1 cellular context compared by ENCODE assay signal in the genomic region with DNA sequence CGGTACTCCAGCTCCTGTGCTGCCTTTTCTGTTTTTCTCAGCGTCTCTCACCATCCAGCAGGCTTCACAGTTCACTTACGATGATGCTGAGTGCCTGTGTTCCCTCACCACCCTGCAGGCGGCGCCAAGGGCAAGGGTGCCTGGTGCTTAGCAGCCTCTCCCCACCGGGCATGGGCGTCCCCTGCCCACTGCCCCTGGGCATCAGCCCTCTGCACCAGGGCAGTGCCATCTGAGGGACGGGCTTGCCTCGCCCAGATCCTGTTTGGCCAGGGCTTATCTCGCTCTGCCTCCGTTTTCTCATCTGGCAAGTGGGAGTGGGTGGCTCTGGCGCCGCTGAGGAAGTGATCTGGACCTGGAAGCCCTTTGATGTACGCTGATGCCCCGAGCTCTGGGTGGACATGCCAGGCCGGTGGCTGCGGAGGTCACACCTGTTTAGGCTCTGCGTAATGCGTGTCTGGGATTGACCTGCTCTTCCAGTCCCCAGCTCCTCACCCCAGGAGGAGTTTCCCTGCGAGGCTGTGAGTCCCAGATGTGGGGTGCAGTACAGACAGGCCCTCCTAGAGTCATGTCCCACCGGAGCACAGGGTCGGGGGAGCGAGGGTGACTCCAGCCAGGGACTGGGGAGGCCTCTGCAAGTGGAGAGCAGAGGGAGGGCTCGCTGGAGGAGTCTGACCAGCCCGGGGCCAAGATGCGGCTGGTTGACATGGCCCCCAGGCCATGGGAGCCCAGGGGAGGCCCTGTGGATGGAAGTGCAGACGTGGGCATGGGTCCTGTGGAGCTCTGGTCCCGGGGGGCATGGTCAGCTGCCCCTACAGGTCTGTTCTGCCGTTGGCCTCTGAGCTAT.
TF ChIP-seq lines count a peak whose summit lies in the region.

No MANE protein-coding gene starts in this region.

TF ChIP-seq in K562, 482 proteins besides CTCF, POLR2A, EP300 and RAD21 (continued from another document):
- TF ChIP-seq, protein P1, sequence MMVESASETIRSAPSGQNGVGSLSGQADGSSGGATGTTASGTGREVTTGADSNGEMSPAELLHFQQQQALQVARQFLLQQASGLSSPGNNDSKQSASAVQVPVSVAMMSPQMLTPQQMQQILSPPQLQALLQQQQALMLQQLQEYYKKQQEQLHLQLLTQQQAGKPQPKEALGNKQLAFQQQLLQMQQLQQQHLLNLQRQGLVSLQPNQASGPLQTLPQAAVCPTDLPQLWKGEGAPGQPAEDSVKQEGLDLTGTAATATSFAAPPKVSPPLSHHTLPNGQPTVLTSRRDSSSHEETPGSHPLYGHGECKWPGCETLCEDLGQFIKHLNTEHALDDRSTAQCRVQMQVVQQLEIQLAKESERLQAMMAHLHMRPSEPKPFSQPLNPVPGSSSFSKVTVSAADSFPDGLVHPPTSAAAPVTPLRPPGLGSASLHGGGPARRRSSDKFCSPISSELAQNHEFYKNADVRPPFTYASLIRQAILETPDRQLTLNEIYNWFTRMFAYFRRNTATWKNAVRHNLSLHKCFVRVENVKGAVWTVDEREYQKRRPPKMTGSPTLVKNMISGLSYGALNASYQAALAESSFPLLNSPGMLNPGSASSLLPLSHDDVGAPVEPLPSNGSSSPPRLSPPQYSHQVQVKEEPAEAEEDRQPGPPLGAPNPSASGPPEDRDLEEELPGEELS (CRISPR knock-in tag; IDR thresholded peaks at IDR 0.05; ENCODE audit: borderline replicate concordance): no peak
- TF ChIP-seq NCOA2 (IDR thresholded peaks at IDR 0.05; ENCODE audit: partially characterized antibody in 2 of 2) (no peak), ZNF354B (CRISPR knock-in tag; IDR thresholded peaks at IDR 0.05) (no peak), RCOR1 (IDR thresholded peaks at IDR 0.05; ENCODE audit: borderline replicate concordance in 1 of 2, low read depth in 2 of 2, low read length in 2 of 2) (peak in 1 of 2 experiments; percentile 41; a peak in 1 of 4 replicates), ZBTB1 (CRISPR knock-in tag; IDR thresholded peaks at IDR 0.05; ENCODE audit: borderline replicate concordance, low read depth) (no peak), EGR1 (conservative IDR thresholded peaks at IDR 0.05) (no peak), ZNF274 (IDR thresholded peaks at IDR 0.05; ENCODE audit: borderline replicate concordance, low read depth, low read length) (no peak), ZNF146 (CRISPR knock-in tag; IDR thresholded peaks at IDR 0.05; ENCODE audit: unreplicated experiment) (no peak), ZBTB17 (CRISPR knock-in tag; IDR thresholded peaks at IDR 0.05) (no peak), KAT8 (IDR thresholded peaks at IDR 0.05; ENCODE audit: low read depth) (no peak), HDAC1 (IDR thresholded peaks at IDR 0.05) (peak in 1 of 2 experiments; percentile 25; a peak in 1 of 4 replicates), ZNF384 (IDR thresholded peaks at IDR 0.05; ENCODE audit: low read depth, low read length) (no peak)
- TF ChIP-seq, protein P2, sequence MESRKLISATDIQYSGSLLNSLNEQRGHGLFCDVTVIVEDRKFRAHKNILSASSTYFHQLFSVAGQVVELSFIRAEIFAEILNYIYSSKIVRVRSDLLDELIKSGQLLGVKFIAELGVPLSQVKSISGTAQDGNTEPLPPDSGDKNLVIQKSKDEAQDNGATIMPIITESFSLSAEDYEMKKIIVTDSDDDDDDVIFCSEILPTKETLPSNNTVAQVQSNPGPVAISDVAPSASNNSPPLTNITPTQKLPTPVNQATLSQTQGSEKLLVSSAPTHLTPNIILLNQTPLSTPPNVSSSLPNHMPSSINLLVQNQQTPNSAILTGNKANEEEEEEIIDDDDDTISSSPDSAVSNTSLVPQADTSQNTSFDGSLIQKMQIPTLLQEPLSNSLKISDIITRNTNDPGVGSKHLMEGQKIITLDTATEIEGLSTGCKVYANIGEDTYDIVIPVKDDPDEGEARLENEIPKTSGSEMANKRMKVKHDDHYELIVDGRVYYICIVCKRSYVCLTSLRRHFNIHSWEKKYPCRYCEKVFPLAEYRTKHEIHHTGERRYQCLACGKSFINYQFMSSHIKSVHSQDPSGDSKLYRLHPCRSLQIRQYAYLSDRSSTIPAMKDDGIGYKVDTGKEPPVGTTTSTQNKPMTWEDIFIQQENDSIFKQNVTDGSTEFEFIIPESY (CRISPR knock-in tag; IDR thresholded peaks at IDR 0.05): 0 out of 2 replicates have a peak, but pooled peaks have one; percentile 30
- TF ChIP-seq, protein P3, sequence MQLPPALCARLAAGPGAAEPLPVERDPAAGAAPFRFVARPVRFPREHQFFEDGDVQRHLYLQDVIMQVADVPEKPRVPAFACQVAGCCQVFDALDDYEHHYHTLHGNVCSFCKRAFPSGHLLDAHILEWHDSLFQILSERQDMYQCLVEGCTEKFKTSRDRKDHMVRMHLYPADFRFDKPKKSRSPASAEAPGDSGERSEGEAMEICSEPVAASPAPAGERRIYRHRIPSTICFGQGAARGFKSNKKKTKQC (CRISPR knock-in tag; IDR thresholded peaks at IDR 0.05): no peak
- TF ChIP-seq, protein P4, sequence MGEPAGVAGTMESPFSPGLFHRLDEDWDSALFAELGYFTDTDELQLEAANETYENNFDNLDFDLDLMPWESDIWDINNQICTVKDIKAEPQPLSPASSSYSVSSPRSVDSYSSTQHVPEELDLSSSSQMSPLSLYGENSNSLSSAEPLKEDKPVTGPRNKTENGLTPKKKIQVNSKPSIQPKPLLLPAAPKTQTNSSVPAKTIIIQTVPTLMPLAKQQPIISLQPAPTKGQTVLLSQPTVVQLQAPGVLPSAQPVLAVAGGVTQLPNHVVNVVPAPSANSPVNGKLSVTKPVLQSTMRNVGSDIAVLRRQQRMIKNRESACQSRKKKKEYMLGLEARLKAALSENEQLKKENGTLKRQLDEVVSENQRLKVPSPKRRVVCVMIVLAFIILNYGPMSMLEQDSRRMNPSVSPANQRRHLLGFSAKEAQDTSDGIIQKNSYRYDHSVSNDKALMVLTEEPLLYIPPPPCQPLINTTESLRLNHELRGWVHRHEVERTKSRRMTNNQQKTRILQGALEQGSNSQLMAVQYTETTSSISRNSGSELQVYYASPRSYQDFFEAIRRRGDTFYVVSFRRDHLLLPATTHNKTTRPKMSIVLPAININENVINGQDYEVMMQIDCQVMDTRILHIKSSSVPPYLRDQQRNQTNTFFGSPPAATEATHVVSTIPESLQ (CRISPR knock-in tag; IDR thresholded peaks at IDR 0.05): no peak
- TF ChIP-seq, protein P5, sequence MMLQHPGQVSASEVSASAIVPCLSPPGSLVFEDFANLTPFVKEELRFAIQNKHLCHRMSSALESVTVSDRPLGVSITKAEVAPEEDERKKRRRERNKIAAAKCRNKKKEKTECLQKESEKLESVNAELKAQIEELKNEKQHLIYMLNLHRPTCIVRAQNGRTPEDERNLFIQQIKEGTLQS (IDR thresholded peaks at IDR 0.05): no peak
- TF ChIP-seq, protein P5 (CRISPR knock-in tag; conservative IDR thresholded peaks at IDR 0.05): no peak
